In the genomic region with DNA sequence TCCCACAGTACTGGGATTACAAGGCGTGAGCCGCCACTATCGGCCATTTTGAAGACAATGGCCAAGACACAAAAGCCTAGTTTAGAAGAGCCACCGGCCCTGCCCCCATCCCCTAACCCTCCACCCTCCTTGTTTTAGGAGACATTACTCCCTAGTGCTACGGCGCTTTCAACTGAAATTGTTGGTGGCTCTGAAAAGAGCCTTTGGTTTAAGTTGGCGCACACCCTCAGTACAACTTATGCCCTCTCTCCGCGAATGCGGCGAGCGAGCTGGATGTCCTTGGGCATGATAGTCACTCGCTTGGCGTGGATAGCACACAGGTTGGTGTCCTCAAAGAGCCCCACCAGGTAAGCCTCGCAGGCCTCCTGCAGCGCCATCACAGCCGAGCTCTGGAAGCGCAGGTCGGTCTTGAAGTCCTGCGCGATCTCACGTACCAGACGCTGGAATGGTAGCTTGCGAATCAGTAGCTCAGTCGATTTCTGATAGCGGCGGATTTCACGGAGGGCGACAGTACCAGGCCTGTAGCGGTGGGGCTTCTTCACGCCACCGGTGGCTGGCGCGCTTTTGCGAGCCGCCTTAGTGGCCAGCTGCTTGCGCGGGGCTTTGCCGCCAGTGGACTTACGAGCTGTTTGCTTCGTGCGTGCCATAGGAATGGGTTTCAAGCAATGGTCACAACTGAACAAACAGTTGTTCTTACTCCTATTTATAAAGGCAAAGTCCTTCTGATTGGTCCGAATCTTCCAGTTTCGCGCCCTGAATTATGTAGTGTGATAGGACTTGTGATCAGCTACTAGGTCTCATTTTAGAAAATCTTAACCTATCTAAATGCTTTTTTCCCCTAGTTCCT, we compare ENCODE assay signal across 8 cellular contexts.
DNase-seq lines count a peak whose midpoint lies in the region; ATAC-seq and TF ChIP-seq lines count a peak whose summit lies in the region.

No MANE protein-coding gene starts in this region.

- peak overlapping the region; percentile 39 to 81 for H3K27ac ChIP-seq in lung (ENCODE audit: low read depth in 1 of 2, low read length in 1 of 2)

- H3K27me3 ChIP-seq in lung (ENCODE audit: control insufficient read depth, insufficient read depth) = no peaks in the 10 kb centered on the region

- DNase-seq in NCI-H2227 (lab: John Stamatoyannopoulos, UW; ENCODE audit: unreplicated experiment) (peak; percentile 89), dermis blood vessel endothelial cell (peak; percentile 87), lung (ENCODE audit: low spot score) (no peak), NCI-H1694 (lab: John Stamatoyannopoulos, UW) (no peak)
- peak; percentile 82 for DNase-seq in activated CD4-positive, alpha-beta T cell treated with anti-CD3 and anti-CD28 coated beads for 48 hours
- DNase-seq in stimulated activated CD8-positive, alpha-beta memory T cell treated with anti-CD3 and anti-CD28 coated beads, Interleukin-4, amount 100 ng/mL, for 48 hours = peak; percentile 81

- no peaks in the 10 kb centered on the region for H3K36me3 ChIP-seq in lung (ENCODE audit: control insufficient read depth in 2 of 2, insufficient read depth in 2 of 2, low read length in 2 of 2)

- 0 to 2% methylated on average over 45 of the region's 45 CpGs for WGBS in lung, 2 donors

- peaks cover 0 to 7% of the 10 kb centered on the region in 2 donors for H3K9me3 ChIP-seq in lung (ENCODE audit: control insufficient read depth in 2 of 2, insufficient read depth in 1 of 2, low read length in 1 of 2)

- ATAC-seq in GM18511 (IDR thresholded peaks at IDR 0.05; ENCODE audit: unreplicated experiment) (peak; percentile 58), HG02981 (IDR thresholded peaks at IDR 0.05; ENCODE audit: unreplicated experiment) (peak; percentile 45), lung (ENCODE audit: insufficient read depth, low FRiP score) (peak; percentile 55)

- H3K4me1 ChIP-seq in lung (ENCODE audit: control insufficient read depth in 2 of 2, insufficient read depth in 2 of 2, low read length in 2 of 2) = peaks cover 0 to 3% of the 10 kb centered on the region in 2 donors

- no peak for TF ChIP-seq CTCF in lung (IDR thresholded peaks at IDR 0.05; ENCODE audit: control extremely low read depth, extremely low read depth)

- peak overlapping the region; percentile 10 for H3K4me3 ChIP-seq in lung

Comparison
In these comparisons a context has a peak if more than half of its experiments do, and no peak if none do; other contexts are left out.
1. DNase-seq: peak in NCI-H2227 (single experiment), activated CD4-positive, alpha-beta T cell treated with anti-CD3 and anti-CD28 coated beads for 48 hours (single experiment), dermis blood vessel endothelial cell (single experiment) and stimulated activated CD8-positive, alpha-beta memory T cell treated with anti-CD3 and anti-CD28 coated beads, Interleukin-4, amount 100 ng/mL, for 48 hours (single experiment); none in lung (single experiment) and NCI-H1694 (single experiment).
2. Peak in every context shown above with its lines, with median percentiles within 50 percentile points of each other: ATAC-seq.